8 cellular contexts compared by ENCODE assay signal in genomic region chr2:85433511-85434089, GRCh38. TPM values are rescaled to one million over a fixed set of nuclear protein-coding genes. Genes with fewer than 3 reads are reported as not detected.
DNase-seq lines count a peak whose midpoint lies in the region; ATAC-seq and TF ChIP-seq lines count a peak whose summit lies in the region.
"Had no signal": no experiment of that assay in that cellular context is flagged by ENCODE, and none has a peak within 500 bp of the region (broad histone marks: within the 10 kb centered on the region; RNA-seq: fewer than 3 reads in every experiment).

No MANE protein-coding gene starts in this region.

- H3K27ac ChIP-seq in stomach: peak overlapping the region; percentile 62 to 98 (median 97)
- no peak overlapping the region for H3K27ac ChIP-seq in CD8-positive, alpha-beta T cell (ENCODE audit: low read depth, low read length)

- no peaks in the 10 kb centered on the region for H3K36me3 ChIP-seq in stomach
- H3K36me3 ChIP-seq in CD8-positive, alpha-beta T cell (ENCODE audit: insufficient read depth, low read length): no peaks in the 10 kb centered on the region

- 31 to 47% (median 41%) methylated on average over 6 of the region's 6 CpGs for WGBS in stomach, 5 donors

- no peaks in the 10 kb centered on the region for H3K9me3 Mint-ChIP-seq in CD8-positive, alpha-beta T cell
- no peaks in the 10 kb centered on the region for H3K9me3 Mint-ChIP-seq in natural killer cell

- peak; percentile 46 for TF ChIP-seq EP300 in stomach (IDR thresholded peaks at IDR 0.05)

- H3K27ac Mint-ChIP-seq in CD8-positive, alpha-beta T cell: no peak overlapping the region
- peak overlapping the region in 1 of 2 donors; percentile 44 for H3K27ac Mint-ChIP-seq in natural killer cell

- no peaks in the 10 kb centered on the region for H3K27me3 ChIP-seq in stomach
- H3K27me3 ChIP-seq in CD8-positive, alpha-beta T cell (ENCODE audit: insufficient read depth, low read length): no peaks in the 10 kb centered on the region

- no peak overlapping the region for H3K4me3 Mint-ChIP-seq in CD8-positive, alpha-beta T cell
- H3K4me3 Mint-ChIP-seq in natural killer cell: no peak overlapping the region

- H3K36me3 Mint-ChIP-seq in CD8-positive, alpha-beta T cell: no peaks in the 10 kb centered on the region
- no peaks in the 10 kb centered on the region for H3K36me3 Mint-ChIP-seq in natural killer cell

- peaks cover 39 to 61% (median 56%) of the 10 kb centered on the region in 4 donors for H3K4me1 ChIP-seq in stomach
- H3K4me1 ChIP-seq in CD8-positive, alpha-beta T cell (ENCODE audit: insufficient read depth, low read length): peaks cover 17% of the 10 kb centered on the region

- TF ChIP-seq POLR2A in stomach (IDR thresholded peaks at IDR 0.05): no peak

- peaks cover 16% of the 10 kb centered on the region for H3K4me1 Mint-ChIP-seq in CD8-positive, alpha-beta T cell (ENCODE audit: low read depth)
- peaks cover 5 to 24% of the 10 kb centered on the region in 2 donors for H3K4me1 Mint-ChIP-seq in natural killer cell

- peak in 71 of 76 experiments; percentile 13 to 80 (median 54) for DNase-seq in HUDEP-2 (lab: John Stamatoyannopoulos, UW; ENCODE audit: unreplicated experiment in 76 of 76)
- peak; percentile 77 for DNase-seq in astrocyte of the hippocampus (ENCODE audit: low read depth, low spot score)
- DNase-seq in iris pigment epithelial cell (ENCODE audit: low read depth): peak; percentile 88
- peak; percentile 83 for DNase-seq in stomach
- no peak for DNase-seq in CD8-positive, alpha-beta T cell
- DNase-seq in natural killer cell: no peak

- H3K4me3 ChIP-seq in stomach: no peak overlapping the region
- no peak overlapping the region for H3K4me3 ChIP-seq in CD8-positive, alpha-beta T cell (ENCODE audit: low read depth, low read length)
- H3K4me3 ChIP-seq: SK-N-MC had no signal

- no peaks in the 10 kb centered on the region for H3K27me3 Mint-ChIP-seq in CD8-positive, alpha-beta T cell (ENCODE audit: low read depth)
- H3K27me3 Mint-ChIP-seq in natural killer cell (ENCODE audit: low read depth in 2 of 2): no peaks in the 10 kb centered on the region

- intact Hi-C loops in stomach (cut with DNase I; ENCODE audit: low total_unique reads): no loop called here
- intact Hi-C loops in CD8-positive, alpha-beta T cell (cut with DNase I, micrococcal nuclease): no loop called here
- intact Hi-C loops in natural killer cell (cut with micrococcal nuclease): no loop called here

- CTCF ChIA-PET in CD8-positive, alpha-beta T cell (lab: Charles Lee): interaction anchor here (2.8 kb wide), 1 partner anchor 13 kb away, joined by 15 read pairs; no protein-coding TSS in a partner anchor

- POLR2A ChIA-PET in CD8-positive, alpha-beta T cell (lab: Charles Lee): no interaction called here

- no peak for ATAC-seq in CD8-positive, alpha-beta T cell
- ATAC-seq in GM21367 (IDR thresholded peaks at IDR 0.05; ENCODE audit: unreplicated experiment) (no peak), natural killer cell (no peak)

- no peaks in the 10 kb centered on the region for H3K9me3 ChIP-seq in stomach
- H3K9me3 ChIP-seq in CD8-positive, alpha-beta T cell (ENCODE audit: low read length): no peaks in the 10 kb centered on the region

- TF ChIP-seq CTCF in stomach (IDR thresholded peaks at IDR 0.05) (no peak), natural killer cell (IDR thresholded peaks at IDR 0.05) (no peak)
- TF ChIP-seq CTCF in CD8-positive, alpha-beta T cell (IDR thresholded peaks at IDR 0.05): no peak

RNA-seq across cellular contexts. Expression of gene SH2D6, which starts 15.1 kb away (rescaled TPM):
- 10 to 100 TPM in 2 of 5 donors, 1 to 10 TPM in 1, not detected in 2; 2.2 to 14.5 (median 13.4) TPM for total RNA-seq in stomach
- 1 to 10 TPM; 1.1 to 2.3 (median 1.2) TPM for polyA plus RNA-seq in stomach
- under 1 TPM; 0.33 to 0.44 TPM for total RNA-seq in CD8-positive, alpha-beta T cell
- total RNA-seq in natural killer cell: under 1 TPM in 2 of 3 donors, not detected in 1; 0.21 to 0.57 TPM

RNA-seq across cellular contexts. Expression of gene CAPG, which starts 23.4 kb away (rescaled TPM):
- total RNA-seq in stomach (100 to 1,000 TPM in 2 of 5 donors, 10 to 100 TPM in 3; 35.0 to 135 (median 50.8) TPM), natural killer cell (10 to 100 TPM; 10.6 to 50.3 (median 19.3) TPM)
- polyA plus RNA-seq in stomach: 100 to 1,000 TPM; 146 to 350 (median 157) TPM
- total RNA-seq in CD8-positive, alpha-beta T cell: 1 to 10 TPM; 2.4 to 3.6 TPM

Comparison
In these comparisons a context has a peak if more than half of its experiments do, and no peak if none do; other contexts are left out.
1. DNase-seq: peak in HUDEP-2 (71 of 76), astrocyte of the hippocampus (single experiment), iris pigment epithelial cell (single experiment) and stomach (single experiment); none in CD8-positive, alpha-beta T cell (0 of 7) and natural killer cell (single experiment).